11 cellular contexts compared by ENCODE assay signal in the genomic region with DNA sequence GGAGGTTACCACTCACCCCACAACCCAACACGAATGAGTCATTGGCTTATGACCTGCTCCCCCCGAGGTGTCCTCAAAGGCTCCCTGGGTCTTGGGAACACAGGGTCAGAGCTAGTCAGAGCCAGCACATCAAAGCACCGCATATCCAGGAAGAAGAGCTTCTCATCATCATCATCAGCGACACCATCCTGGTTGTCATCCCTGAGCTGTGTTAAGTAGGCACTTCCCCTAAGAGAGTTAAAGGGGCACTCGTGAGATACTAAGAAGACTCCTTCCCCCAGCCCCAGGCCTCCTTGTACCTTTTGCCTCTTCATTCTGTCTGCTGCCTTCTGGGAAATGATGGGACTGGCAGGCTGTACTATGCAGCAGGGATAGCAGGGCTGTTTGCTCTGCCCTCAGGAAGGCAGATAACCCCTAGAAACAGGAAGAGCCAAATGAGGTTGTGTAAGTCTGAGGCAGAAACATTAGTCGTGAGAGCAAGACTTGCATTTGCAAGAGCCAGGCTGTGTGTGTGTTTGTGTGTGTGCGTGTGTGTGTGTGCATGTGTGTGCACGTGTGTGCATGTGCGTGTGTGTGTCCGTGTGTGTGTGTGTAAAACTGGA. TPM values are rescaled to one million over a fixed set of nuclear protein-coding genes. Genes with fewer than 3 reads are reported as not detected.
DNase-seq lines count a peak whose midpoint lies in the region; ATAC-seq and TF ChIP-seq lines count a peak whose summit lies in the region.
"Had no signal": no experiment of that assay in that cellular context is flagged by ENCODE, and none has a peak within 500 bp of the region (broad histone marks: within the 10 kb centered on the region; RNA-seq: fewer than 3 reads in every experiment).

No MANE protein-coding gene starts in this region.

- DNase-seq in HuH-7.5 (ENCODE audit: low spot score), result peak; percentile 78
- DNase-seq in ascending aorta (ENCODE audit: low spot score in 2 of 2), result no peak
- no peak for DNase-seq in ecto neural progenitor cell (ENCODE audit: low spot score)
- no peak for DNase-seq in OCI-M2 (lab: John Stamatoyannopoulos, UW; ENCODE audit: unreplicated experiment)
- DNase-seq: NCI-H2171, retina had no signal

- 61 to 75% methylated on average over 7 to 10 of the region's 10 CpGs for WGBS in mesodermal cell (ENCODE audit: insufficient coverage in 2 of 2), 2 experiments

- peak overlapping the region; percentile 53 for H3K27ac ChIP-seq in C4-2B
- peak overlapping the region; percentile 19 to 86 for H3K27ac ChIP-seq in ascending aorta
- peak overlapping the region; percentile 81 for H3K27ac ChIP-seq in mesodermal cell (ENCODE audit: low read depth, low read length, severe bottlenecking)

- no peak for ATAC-seq in HG03469 (IDR thresholded peaks at IDR 0.05; ENCODE audit: unreplicated experiment)
- no peak for ATAC-seq in GM18505 (IDR thresholded peaks at IDR 0.05; ENCODE audit: unreplicated experiment)

- H3K4me1 ChIP-seq in ascending aorta (peaks cover 21 to 43% of the 10 kb centered on the region in 2 donors), mesodermal cell (ENCODE audit: control insufficient read depth, insufficient read depth, low read length, poor library complexity, severe bottlenecking) (peaks cover 87% of the 10 kb centered on the region)

- intact Hi-C loops in ascending aorta (cut with DNase I), result loop anchor here (10.0 kb wide), 1 partner anchor 296 kb away; a partner anchor contains a TSS

- H3K4me3 ChIP-seq in ascending aorta, result no peak overlapping the region
- H3K4me3 ChIP-seq in mesodermal cell (ENCODE audit: extremely low read depth, insufficient read depth, low read length, poor library complexity, severe bottlenecking), result no peak overlapping the region

- no peak for TF ChIP-seq POLR2A in GM18505 (IDR thresholded peaks at IDR 0.05; ENCODE audit: borderline replicate concordance, extremely low read depth, insufficient read depth, insufficient read length)

- H3K9me3 ChIP-seq in ascending aorta (no peaks in the 10 kb centered on the region), mesodermal cell (ENCODE audit: control insufficient read depth, low read length) (no peaks in the 10 kb centered on the region)

- TF ChIP-seq CTCF in C4-2B (conservative IDR thresholded peaks at IDR 0.05), result no peak
- no peak for TF ChIP-seq CTCF in ascending aorta (IDR thresholded peaks at IDR 0.05)

- H3K27me3 ChIP-seq in ascending aorta, result no peaks in the 10 kb centered on the region

- H3K36me3 ChIP-seq in ascending aorta (no peaks in the 10 kb centered on the region), mesodermal cell (ENCODE audit: control insufficient read depth, insufficient read depth, low read length) (no peaks in the 10 kb centered on the region)

RNA-seq across cellular contexts. Expression of a gene that starts 11.1 kb away (rescaled TPM):
- not detected for total RNA-seq in ascending aorta
- 1.00 TPM for polyA plus RNA-seq in mesodermal cell (2013, experiment 1 of 2)
- polyA plus RNA-seq in mesodermal cell (2013, experiment 2 of 2), result 1.3 TPM

RNA-seq across cellular contexts. Expression of a gene that starts 24.6 kb away (rescaled TPM):
- not detected for total RNA-seq in ascending aorta
- not detected for polyA plus RNA-seq in mesodermal cell (2013, experiment 1 of 2)
- polyA plus RNA-seq in mesodermal cell (2013, experiment 2 of 2), result not detected
- total RNA-seq: aorta had no signal
- polyA plus RNA-seq: aorta had no signal
